Comparison of ENCODE assay signal across 2 cellular contexts in genomic region chr5:135491552-135492318, GRCh38.
A peak's percentile ranks its signal among the peaks of the same experiment; 100 is the strongest.
TF ChIP-seq lines count a peak whose summit lies in the region.

No MANE protein-coding gene starts in this region.

TF ChIP-seq in HEK293, 187 proteins besides CTCF, POLR2A, EP300 and RAD21 (continues in another document):
- TF ChIP-seq ZXDB (tag by site-specific recombination; IDR thresholded peaks at IDR 0.05) (0 out of 2 replicates have a peak, but pooled peaks have one; percentile 19), GLIS1 (tag by site-specific recombination; IDR thresholded peaks at IDR 0.05) (peak; percentile 54), INSM2 (tag by site-specific recombination; IDR thresholded peaks at IDR 0.05) (no peak), SP2 (tag by site-specific recombination; IDR thresholded peaks at IDR 0.05) (peak; percentile 57), ZNF501 (tag by site-specific recombination; IDR thresholded peaks at IDR 0.05) (no peak), ZNF248 (tag by site-specific recombination; IDR thresholded peaks at IDR 0.05) (no peak), EGR2 (tag by site-specific recombination; IDR thresholded peaks at IDR 0.05; ENCODE audit: low read depth) (peak; percentile 25; the same call in 1 of the 2 replicates), ZBTB48 (tag by site-specific recombination; IDR thresholded peaks at IDR 0.05) (peak; percentile 83), BCL11B (tag by site-specific recombination; IDR thresholded peaks at IDR 0.05; ENCODE audit: low read depth) (no peak), ZNF223 (tag by site-specific recombination; IDR thresholded peaks at IDR 0.05) (no peak), ZNF747 (tag by site-specific recombination; IDR thresholded peaks at IDR 0.05) (no peak), TSHZ1 (tag by site-specific recombination; IDR thresholded peaks at IDR 0.05; ENCODE audit: borderline replicate concordance) (peak; percentile 37; the same call in 1 of the 2 replicates), ZNF324 (tag by site-specific recombination; IDR thresholded peaks at IDR 0.05) (no peak; the same call in 1 of the 2 replicates), ZBTB20 (tag by site-specific recombination; IDR thresholded peaks at IDR 0.05) (no peak), ZNF335 (tag by site-specific recombination; conservative IDR thresholded peaks at IDR 0.05) (peak; percentile 82), ZNF645 (tag by site-specific recombination; IDR thresholded peaks at IDR 0.05) (no peak), ZNF341 (tag by site-specific recombination; IDR thresholded peaks at IDR 0.05; ENCODE audit: low read depth) (no peak), ZNF513 (tag by site-specific recombination; IDR thresholded peaks at IDR 0.05) (no peak), ZBTB17 (tag by site-specific recombination; IDR thresholded peaks at IDR 0.05) (peak; percentile 80), SP3 (tag by site-specific recombination; IDR thresholded peaks at IDR 0.05) (peak; percentile 47), SCRT1 (tag by site-specific recombination; IDR thresholded peaks at IDR 0.05; ENCODE audit: borderline replicate concordance) (no peak), ZNF2 (tag by site-specific recombination; IDR thresholded peaks at IDR 0.05) (0 out of 2 replicates have a peak, but pooled peaks have one; percentile 12), KLF1 (tag by site-specific recombination; IDR thresholded peaks at IDR 0.05) (peak; percentile 86), ZNF549 (tag by site-specific recombination; IDR thresholded peaks at IDR 0.05) (no peak), ZBTB21 (tag by site-specific recombination; IDR thresholded peaks at IDR 0.05) (no peak), ZIC2 (tag by site-specific recombination; IDR thresholded peaks at IDR 0.05) (peak; percentile 70), ZFHX2 (tag by site-specific recombination; conservative IDR thresholded peaks at IDR 0.05) (peak; percentile 30; the same call in 1 of the 2 replicates), TCF7L2 (IDR thresholded peaks at IDR 0.05; ENCODE audit: borderline replicate concordance, low read depth, low read length) (0 out of 2 replicates have a peak, but pooled peaks have one; percentile 17)

TF ChIP-seq in H1, 55 proteins besides CTCF, POLR2A, EP300 and RAD21 (continued from another document):
- TF ChIP-seq CHD2 (IDR thresholded peaks at IDR 0.05; ENCODE audit: low read length) (no peak), KDM4A (IDR thresholded peaks at IDR 0.05; ENCODE audit: low read depth, low read length, severe bottlenecking) (peak; percentile 45)
